In the genomic region with DNA sequence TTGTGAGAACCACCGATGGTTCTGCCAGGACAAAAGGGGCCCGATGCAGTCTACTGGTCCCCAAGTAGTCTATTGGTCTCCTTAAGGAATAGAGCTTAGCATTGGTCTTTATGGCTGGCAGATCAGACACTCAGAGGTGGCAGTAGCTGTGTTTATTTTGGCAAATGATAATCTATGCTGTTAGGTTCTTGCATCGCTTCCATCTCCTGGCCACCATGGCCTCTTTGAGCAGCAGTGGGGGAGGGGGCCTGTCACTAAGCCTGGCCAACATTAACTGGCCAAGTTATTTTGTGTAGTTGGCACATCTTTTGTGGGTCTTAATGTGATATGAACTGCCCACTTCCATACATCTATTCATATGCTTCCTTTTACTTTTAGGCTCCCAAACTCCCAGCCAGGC, we compare ENCODE assay signal across 24 cellular contexts.
"Had no signal": no experiment of that assay in that cellular context is flagged by ENCODE, and none has a peak within 500 bp of the region (broad histone marks: within the 10 kb centered on the region; RNA-seq: fewer than 3 reads in every experiment).

No MANE protein-coding gene starts in this region.

- H3K4me3 Mint-ChIP-seq: T-cell; T-helper 1 cell treated with Interleukin-12 subunit alpha and Interleukin-12 subunit beta and Interleukin-4 antibody, amounts not matched to agents 30 μg/mL and 1 μg/mL, for 36 hours had no signal

- FAIRE-seq: HTR-8/SVneo had no signal

- DNase-seq: KBM-7; MV-4-11; NCI-H1048; NCI-H1105; NCI-H1417; NCI-H1436 treated with DMSO at 0.1 percent for 48 hours; NCI-H1694; NCI-H1930; NCI-H2171 treated with DMSO at 0.1 percent for 48 hours; NCI-H345; NCI-H524; NCI-H526 treated with DMSO at 0.1 percent for 48 hours; NCI-H748 treated with DMSO at 0.1 percent for 48 hours; NK-92 treated with Interleukin-12 subunit alpha and Interleukin-12 subunit beta, amount 100 ng/mL, for 24 hours; OCI-M1; PC-9; SHP77; SK-N-SH; SW 1271; T-cell had no signal

- H3K9me3 ChIP-seq: SK-N-SH had no signal

- H3K9me3 Mint-ChIP-seq: T-cell had no signal

- H3K27ac ChIP-seq: HL-60, PC-9, RWPE1 had no signal

- ATAC-seq: T-cell had no signal

- H3K9ac ChIP-seq: SK-N-SH had no signal

- H3K27ac Mint-ChIP-seq: T-helper 1 cell treated with Interleukin-12 subunit alpha and Interleukin-12 subunit beta and Interleukin-4 antibody, amounts not matched to agents 30 μg/mL and 1 μg/mL, for 36 hours had no signal

- H3K4me2 ChIP-seq: PC-9, SK-N-SH had no signal

- H2AFZ ChIP-seq: PC-9 had no signal

- H3K4me3 ChIP-seq: PC-9 had no signal

- H3K27me3 Mint-ChIP-seq: T-cell had no signal
